ENCODE assay signal across 16 cellular contexts in the genomic region with DNA sequence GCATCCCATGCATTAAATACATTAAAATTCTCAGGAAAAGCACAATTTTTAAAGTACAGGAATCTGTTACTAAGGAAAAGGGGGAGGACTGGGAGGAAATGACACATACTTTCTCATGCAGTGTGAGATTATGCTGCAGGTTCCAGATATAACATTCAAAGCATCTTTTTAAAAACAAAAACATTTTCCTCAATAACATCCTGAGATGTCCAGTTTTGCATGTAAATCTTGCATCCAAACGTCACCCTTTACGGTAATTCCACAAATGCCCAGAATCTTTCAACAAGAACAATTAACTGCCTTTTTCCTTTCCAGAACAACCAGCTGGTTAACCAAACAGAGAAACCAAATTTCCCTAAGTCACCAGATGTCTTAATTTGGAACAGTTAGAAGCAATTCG. TPM values are rescaled to one million over a fixed set of nuclear protein-coding genes. Genes with fewer than 3 reads are reported as not detected.
A peak's percentile ranks its signal among the peaks of the same experiment; 100 is the strongest.
DNase-seq lines count a peak whose midpoint lies in the region; ATAC-seq, FAIRE-seq and TF ChIP-seq lines count a peak whose summit lies in the region.
"Had no signal": no experiment of that assay in that cellular context is flagged by ENCODE, and none has a peak within 500 bp of the region (broad histone marks: within the 10 kb centered on the region; RNA-seq: fewer than 3 reads in every experiment).

No MANE protein-coding gene starts in this region.

- FAIRE-seq in H54 (lab: Jason Lieb, UNC), result peak; percentile 91
- FAIRE-seq in D721Med (lab: Jason Lieb, UNC), result no peak

- H3K27me3 ChIP-seq in ascending aorta, result no peaks in the 10 kb centered on the region
- H3K27me3 ChIP-seq in CD4-positive, alpha-beta memory T cell (ENCODE audit: insufficient read depth, low read length), result no peaks in the 10 kb centered on the region
- H3K27me3 ChIP-seq: cardiac muscle cell, neural progenitor cell had no signal

- H3K36me3 ChIP-seq in ascending aorta, result peaks cover 0 to 5% of the 10 kb centered on the region in 2 donors
- peaks cover 7% of the 10 kb centered on the region for H3K36me3 ChIP-seq in CD4-positive, alpha-beta memory T cell (ENCODE audit: insufficient read depth, low read length)
- H3K36me3 ChIP-seq: cardiac muscle cell, neural progenitor cell had no signal

- POLR2A ChIA-PET in CD4-positive, alpha-beta memory T cell (lab: Charles Lee; ENCODE audit: partially characterized antibody), result no interaction called here

- H3K4me3 Mint-ChIP-seq in CD4-positive, alpha-beta memory T cell, result peak overlapping the region in 1 of 8 donors; percentile 22
- H3K4me3 Mint-ChIP-seq: neural progenitor cell had no signal

- no peak for ATAC-seq in GM19455 (IDR thresholded peaks at IDR 0.05; ENCODE audit: unreplicated experiment)
- ATAC-seq in stimulated activated naive CD8-positive, alpha-beta T cell treated with anti-CD3 and anti-CD28 coated beads, Interleukin-15, Interleukin-2, amounts not matched to agents 100 U/mL and 50 U/mL, for 24 hours, result no peak
- ATAC-seq: Right ventricle myocardium inferior had no signal

- intact Hi-C loops in ascending aorta (cut with DNase I), result no loop called here
- intact Hi-C loops in CD4-positive, alpha-beta memory T cell (cut with micrococcal nuclease), result no loop called here

- no peak for TF ChIP-seq CTCF in ascending aorta (IDR thresholded peaks at IDR 0.05)
- TF ChIP-seq CTCF in D721Med (IDR thresholded peaks at IDR 0.05; ENCODE audit: insufficient read depth, missing control alignments), result no peak

- H3K4me1 ChIP-seq in ascending aorta, result peaks cover 4 to 11% of the 10 kb centered on the region in 2 donors
- H3K4me1 ChIP-seq in CD4-positive, alpha-beta memory T cell (ENCODE audit: insufficient read depth, low read length), result peaks cover 9% of the 10 kb centered on the region
- H3K4me1 ChIP-seq: neural progenitor cell had no signal

- peaks cover 20 to 49% (median 28%) of the 10 kb centered on the region in 4 donors for H3K4me1 Mint-ChIP-seq in CD4-positive, alpha-beta memory T cell
- H3K4me1 Mint-ChIP-seq: neural progenitor cell had no signal

- H3K27ac Mint-ChIP-seq in CD4-positive, alpha-beta memory T cell, result peak overlapping the region in 3 of 7 donors; percentile 27 to 57 (median 53)
- H3K27ac Mint-ChIP-seq: neural progenitor cell had no signal

- H3K9me3 Mint-ChIP-seq in CD4-positive, alpha-beta memory T cell, result no peaks in the 10 kb centered on the region

- peak overlapping the region; percentile 47 to 69 for H3K27ac ChIP-seq in ascending aorta
- no peak overlapping the region for H3K27ac ChIP-seq in CD4-positive, alpha-beta memory T cell (ENCODE audit: low read depth, low read length)
- H3K27ac ChIP-seq: cardiac muscle cell, neural progenitor cell had no signal

- H3K4me3 ChIP-seq in ascending aorta, result no peak overlapping the region
- no peak overlapping the region for H3K4me3 ChIP-seq in CD4-positive, alpha-beta memory T cell (ENCODE audit: low read length in 2 of 2)
- H3K4me3 ChIP-seq: cardiac muscle cell, neural progenitor cell had no signal

- H3K9me3 ChIP-seq in ascending aorta, result no peaks in the 10 kb centered on the region
- no peaks in the 10 kb centered on the region for H3K9me3 ChIP-seq in CD4-positive, alpha-beta memory T cell (ENCODE audit: control insufficient read depth in 1 of 2, low read length in 2 of 2)

- TF ChIP-seq POLR2A in H54 (IDR thresholded peaks at IDR 0.05; ENCODE audit: low read depth, low read length), result no peak

- DNase-seq in A172 (ENCODE audit: low spot score), result peak; percentile 34
- DNase-seq in H54 (ENCODE audit: insufficient read length, low spot score), result peak; percentile 19
- DNase-seq in ascending aorta (ENCODE audit: low spot score in 2 of 2), result no peak
- DNase-seq in foreskin melanocyte, result peak; percentile 10
- DNase-seq in stimulated activated naive CD8-positive, alpha-beta T cell treated with anti-CD3 and anti-CD28 coated beads, Interleukin-15, Interleukin-2, amounts not matched to agents 100 U/mL and 50 U/mL, for 24 hours, result no peak
- no peak for DNase-seq in CD4-positive, alpha-beta memory T cell
- no peak for DNase-seq in D721Med (ENCODE audit: insufficient read length, low spot score)
- DNase-seq: AML-193; GDM1; left cardiac atrium; NCI-H1105 treated with DMSO at 0.1 percent for 48 hours; stimulated activated CD4-positive, alpha-beta T cell treated with anti-CD3 and anti-CD28 coated beads, Interleukin-12 subunit alpha, Interleukin-12 subunit beta, amount 100 ng/mL, for 4 hours had no signal

- no peaks in the 10 kb centered on the region for H3K27me3 Mint-ChIP-seq in CD4-positive, alpha-beta memory T cell

- peaks cover 24 to 49% of the 10 kb centered on the region in 2 donors for H3K36me3 Mint-ChIP-seq in CD4-positive, alpha-beta memory T cell

- CTCF ChIA-PET in CD4-positive, alpha-beta memory T cell (lab: Charles Lee; ENCODE audit: partially characterized antibody), result interaction anchor here (0.6 kb wide), 1 partner anchor 15 kb away, joined by 4 read pairs; no protein-coding TSS in a partner anchor

RNA-seq across cellular contexts. Expression of gene WDR89, which starts 26.7 kb away (rescaled TPM):
- 10.3 and 13.0 TPM in 2 replicates for total RNA-seq in A172 (2014; rRNA removed; shearing (Covaris generic))
- not detected for total RNA-seq in ascending aorta
- 10 to 100 TPM; 32.8 to 36.3 TPM for total RNA-seq in CD4-positive, alpha-beta memory T cell
- 10 to 100 TPM; 23.4 to 28.4 TPM for polyA plus RNA-seq in CD4-positive, alpha-beta memory T cell

Comparison
In these comparisons a context has a peak if more than half of its experiments do, and no peak if none do; other contexts are left out.
1. DNase-seq: peak in A172 (single experiment), H54 (single experiment) and foreskin melanocyte (single experiment); none in ascending aorta (0 of 2), stimulated activated naive CD8-positive, alpha-beta T cell treated with anti-CD3 and anti-CD28 coated beads, Interleukin-15, Interleukin-2, amounts not matched to agents 100 U/mL and 50 U/mL, for 24 hours (single experiment), CD4-positive, alpha-beta memory T cell (0 of 5) and D721Med (single experiment).
2. RNA of gene WDR89, which starts 26.7 kb away (total RNA-seq): 32.8 to 36.3 TPM in CD4-positive, alpha-beta memory T cell and 10.3 to 13.0 TPM in A172; not detected in ascending aorta (single experiment); every median in the first group is over 10 times any median in the second.